Comparison of ENCODE assay signal across 24 cellular contexts in genomic region chr14:101336203-101336602, GRCh38.
"Had no signal": no experiment of that assay in that cellular context is flagged by ENCODE, and none has a peak within 500 bp of the region (broad histone marks: within the 10 kb centered on the region; RNA-seq: fewer than 3 reads in every experiment).

No MANE protein-coding gene starts in this region.

- ATAC-seq: activated CD4-positive, CD25-positive, alpha-beta regulatory T cell treated with anti-CD3 and anti-CD28 coated beads, Interleukin-2, amount 50 U/mL, for 24 hours; activated CD8-positive, alpha-beta T cell treated with anti-CD3 and anti-CD28 coated beads for 36 hours; activated T-cell treated with anti-CD3 and anti-CD28 coated beads, Interleukin-2, amount 50 U/mL, for 72 hours; K562; Panc1; SK-N-SH treated with all-trans-retinoic acid at 6 μM for 48 hours had no signal

- DNase-seq: activated CD4-positive, alpha-beta T cell treated with anti-CD3 and anti-CD28 coated beads for 4 hours; activated CD8-positive, alpha-beta memory T cell treated with anti-CD3 and anti-CD28 coated beads, Interleukin-2, amount 50 U/mL, for 4 hours; activated CD8-positive, alpha-beta T cell treated with anti-CD3 and anti-CD28 coated beads for 36 hours; activated gamma-delta T cell treated with Interleukin-2 at 50 U/mL for 16 hours; activated naive CD4-positive, alpha-beta T cell treated with anti-CD3 and anti-CD28 coated beads, Interleukin-2, amount 10 ng/mL, durations not matched to agents 7 days and 5 days; activated naive CD8-positive, alpha-beta T cell treated with anti-CD3 and anti-CD28 coated beads for 36 hours; activated T-cell treated with anti-CD3 and anti-CD28 coated beads, Interleukin-2, amount 50 U/mL, for 72 hours; Karpas-422; MM.1S; NCI-H1105; NCI-H1436 treated with DMSO at 0.1 percent for 48 hours; NCI-H2029; NCI-H2107; NCI-H510A treated with DMSO at 0.1 percent for 48 hours; NCI-H69; NK-92 treated with Interleukin-12 subunit alpha and Interleukin-12 subunit beta, amount 100 ng/mL, for 24 hours; OCI-M1; RPMI8226; SHP77; SW 1271 had no signal
